Comparison of ENCODE assay signal across 9 cellular contexts in genomic region chr22:42721045-42721434, GRCh38. TPM values are rescaled to one million over a fixed set of nuclear protein-coding genes. Genes with fewer than 3 reads are reported as not detected.
DNase-seq lines count a peak whose midpoint lies in the region; ATAC-seq and TF ChIP-seq lines count a peak whose summit lies in the region.
"Had no signal": no experiment of that assay in that cellular context is flagged by ENCODE, and none has a peak within 500 bp of the region (broad histone marks: within the 10 kb centered on the region; RNA-seq: fewer than 3 reads in every experiment).

No MANE protein-coding gene starts in this region.

- H3K27me3 Mint-ChIP-seq in activated CD4-positive, alpha-beta T cell treated with anti-CD3 and anti-CD28 coated beads, Interleukin-2, amount 10 ng/mL, durations not matched to agents 7 days and 5 days: peaks cover 59% of the 10 kb centered on the region

- no peak overlapping the region for H3K27ac ChIP-seq in left lung
- H3K27ac ChIP-seq in tibial artery: peak overlapping the region; percentile 94 to 96
- no peak overlapping the region for H3K27ac ChIP-seq in caudate nucleus (ENCODE audit: low read depth, low read length)

- peaks cover 15 to 65% of the 10 kb centered on the region in 2 donors for H3K27me3 ChIP-seq in left lung
- no peaks in the 10 kb centered on the region for H3K27me3 ChIP-seq in tibial artery

- intact Hi-C loops in left lung (cut with DNase I): no loop called here
- intact Hi-C loops in tibial artery (cut with DNase I; ENCODE audit: low total_unique reads): no loop called here

- no peaks in the 10 kb centered on the region for H3K9me3 ChIP-seq in left lung
- H3K9me3 ChIP-seq in tibial artery: no peaks in the 10 kb centered on the region

- H3K27ac Mint-ChIP-seq in activated CD4-positive, alpha-beta T cell treated with anti-CD3 and anti-CD28 coated beads, Interleukin-2, amount 10 ng/mL, durations not matched to agents 7 days and 5 days: no peak overlapping the region

- in situ Hi-C loops in astrocyte of the cerebellum (cut with HindIII; ENCODE audit: low sequenced_read_pairs): no loop called here

- no peak for DNase-seq in activated CD4-positive, alpha-beta T cell treated with anti-CD3 and anti-CD28 coated beads, Interleukin-2, amount 10 ng/mL, durations not matched to agents 7 days and 5 days
- no peak for DNase-seq in activated CD4-positive, alpha-beta T cell treated with anti-CD3 and anti-CD28 coated beads for 1 hour
- DNase-seq in astrocyte of the cerebellum (ENCODE audit: low read depth): no peak
- no peak for DNase-seq in left lung
- DNase-seq in tibial artery: no peak
- no peak for DNase-seq in Ammon's horn (ENCODE audit: low spot score)
- no peak for DNase-seq in medulla oblongata (ENCODE audit: extremely low spot score)
- DNase-seq in caudate nucleus (lab: John Stamatoyannopoulos, UW): no peak
- DNase-seq: activated CD4-positive, alpha-beta T cell treated with anti-CD3 and anti-CD28 coated beads for 48 hours had no signal

- H3K9me3 Mint-ChIP-seq in activated CD4-positive, alpha-beta T cell treated with anti-CD3 and anti-CD28 coated beads, Interleukin-2, amount 10 ng/mL, durations not matched to agents 7 days and 5 days: no peaks in the 10 kb centered on the region

- no peaks in the 10 kb centered on the region for H3K36me3 ChIP-seq in left lung
- no peaks in the 10 kb centered on the region for H3K36me3 ChIP-seq in tibial artery

- peak overlapping the region; percentile 49 for H3K4me3 ChIP-seq in astrocyte of the cerebellum (ENCODE audit: low read depth, low read length)
- peak overlapping the region; percentile 60 to 65 for H3K4me3 ChIP-seq in left lung
- H3K4me3 ChIP-seq in tibial artery: peak overlapping the region; percentile 93 to 100

- peaks cover 19% of the 10 kb centered on the region for H3K4me1 Mint-ChIP-seq in activated CD4-positive, alpha-beta T cell treated with anti-CD3 and anti-CD28 coated beads, Interleukin-2, amount 10 ng/mL, durations not matched to agents 7 days and 5 days

- no peaks in the 10 kb centered on the region for H3K36me3 Mint-ChIP-seq in activated CD4-positive, alpha-beta T cell treated with anti-CD3 and anti-CD28 coated beads, Interleukin-2, amount 10 ng/mL, durations not matched to agents 7 days and 5 days (ENCODE audit: low read depth)

- POLR2A ChIA-PET in activated CD4-positive, alpha-beta T cell treated with anti-CD3 and anti-CD28 coated beads, Interleukin-2, amount 10 ng/mL, durations not matched to agents 7 days and 5 days (lab: Charles Lee): no interaction called here

- CTCF ChIA-PET in activated CD4-positive, alpha-beta T cell treated with anti-CD3 and anti-CD28 coated beads, Interleukin-2, amount 10 ng/mL, durations not matched to agents 7 days and 5 days (lab: Charles Lee): no interaction called here

- H3K4me3 Mint-ChIP-seq in activated CD4-positive, alpha-beta T cell treated with anti-CD3 and anti-CD28 coated beads, Interleukin-2, amount 10 ng/mL, durations not matched to agents 7 days and 5 days: peak overlapping the region; percentile 50

- H3K4me1 ChIP-seq in left lung: peaks cover 0 to 41% of the 10 kb centered on the region in 2 donors
- H3K4me1 ChIP-seq in tibial artery: peaks cover 0 to 46% (median 28%) of the 10 kb centered on the region in 4 donors

- ATAC-seq in left lung: peak; percentile 6

- TF ChIP-seq CTCF in astrocyte of the cerebellum (IDR thresholded peaks at IDR 0.05; ENCODE audit: low read depth, low read length, missing control alignments) (no peak), left lung (IDR thresholded peaks at IDR 0.05) (no peak), tibial artery (IDR thresholded peaks at IDR 0.05) (no peak)

RNA-seq across cellular contexts. Expression of gene A4GALT, which starts 0.4 kb away (rescaled TPM):
- under 1 TPM; 0.29 to 0.35 TPM for total RNA-seq in activated CD4-positive, alpha-beta T cell treated with anti-CD3 and anti-CD28 coated beads, Interleukin-2, amount 10 ng/mL, durations not matched to agents 7 days and 5 days
- total RNA-seq in left lung: 10 to 100 TPM; 11.2 to 21.3 TPM

Comparison
In these comparisons a context has a peak if more than half of its experiments do, and no peak if none do; other contexts are left out.
1. H3K27ac ChIP-seq: peak in tibial artery (2 of 2); none in left lung (0 of 2) and caudate nucleus (single experiment).
2. RNA of gene A4GALT, which starts 0.4 kb away (total RNA-seq): 11.2 to 21.3 TPM in left lung; 0.29 to 0.35 TPM in activated CD4-positive, alpha-beta T cell treated with anti-CD3 and anti-CD28 coated beads, Interleukin-2, amount 10 ng/mL, durations not matched to agents 7 days and 5 days; every median in the first group is over 4 times any median in the second.
3. Peak in every context shown above with its lines, with median percentiles within 50 percentile points of each other: H3K4me3 ChIP-seq.